In genomic region chr3:133525435-133525834, GRCh38 we compare ENCODE assay signal across 1 cellular context.
TF ChIP-seq lines count a peak whose summit lies in the region.

No MANE protein-coding gene starts in this region.

TF ChIP-seq in HEK293, 187 proteins besides CTCF, POLR2A, EP300 and RAD21:
- TF ChIP-seq ZNF549 (tag by site-specific recombination; IDR thresholded peaks at IDR 0.05), result 0 out of 2 replicates have a peak, but pooled peaks have one; percentile 17
- TF ChIP-seq ZFP37 (tag by site-specific recombination; IDR thresholded peaks at IDR 0.05), result no peak
- no peak for TF ChIP-seq ZNF311 (tag by site-specific recombination; IDR thresholded peaks at IDR 0.05; ENCODE audit: borderline replicate concordance)
- TF ChIP-seq ZNF785 (tag by site-specific recombination; IDR thresholded peaks at IDR 0.05), result no peak
